7 cellular contexts compared by ENCODE assay signal in the genomic region with DNA sequence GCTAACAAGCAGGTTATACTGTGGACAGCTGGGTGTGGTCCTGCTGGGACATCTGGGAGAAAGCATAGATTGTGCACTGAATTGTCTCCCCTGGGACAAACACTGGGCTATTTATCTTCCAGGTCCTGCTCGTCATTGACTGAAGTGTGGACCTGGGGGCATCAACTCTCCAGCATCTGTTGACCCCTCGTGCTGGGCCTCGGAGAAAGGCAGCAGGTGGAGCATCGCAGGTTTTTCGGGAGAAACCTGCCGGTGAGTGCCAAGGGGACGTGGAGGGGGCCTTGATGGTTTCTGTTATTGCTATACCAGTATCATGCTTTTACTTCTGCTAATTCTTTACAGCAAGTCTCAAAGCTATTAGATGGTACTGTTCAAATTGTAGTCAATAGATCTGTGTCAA.
"Had no signal": no experiment of that assay in that cellular context is flagged by ENCODE, and none has a peak within 500 bp of the region (broad histone marks: within the 10 kb centered on the region; RNA-seq: fewer than 3 reads in every experiment).

No MANE protein-coding gene starts in this region.

- H3K27ac ChIP-seq: HL-60 had no signal

- ATAC-seq: GM23338, HepG2 had no signal

- H3K4me3 Mint-ChIP-seq: GM23338, H9, IgD-negative memory B cell had no signal

- H3K27ac Mint-ChIP-seq: GM23338, H9 had no signal

- H3K9me3 Mint-ChIP-seq: GM23338, H9, IgD-negative memory B cell had no signal

- DNase-seq: H9, HCEC 1CT, KBM-7 had no signal

- H3K4me3 ChIP-seq: GM23338 had no signal

- H3K36me3 Mint-ChIP-seq: IgD-negative memory B cell had no signal

- H3K4me1 Mint-ChIP-seq: IgD-negative memory B cell had no signal
